1 cellular context compared by ENCODE assay signal in genomic region chr19:16599655-16600346, GRCh38.
TF ChIP-seq lines count a peak whose summit lies in the region.

No MANE protein-coding gene starts in this region.

TF ChIP-seq in H1, 55 proteins besides CTCF, POLR2A, EP300 and RAD21:
- TF ChIP-seq NRF1 (IDR thresholded peaks at IDR 0.05; ENCODE audit: low read depth, low read length) (no peak), TBP (IDR thresholded peaks at IDR 0.05; ENCODE audit: low read depth, low read length) (no peak), RXRA (IDR thresholded peaks at IDR 0.05; ENCODE audit: insufficient read depth, low read depth, low read length) (no peak), HDAC6 (IDR thresholded peaks at IDR 0.05; ENCODE audit: low read depth, low read length) (no peak), SAP30 (IDR thresholded peaks at IDR 0.05; ENCODE audit: insufficient read depth, insufficient replicate concordance, low read length) (no peak), CBX8 (IDR thresholded peaks at IDR 0.05; ENCODE audit: borderline replicate concordance, low read depth, low read length) (no peak), ATF2 (IDR thresholded peaks at IDR 0.05; ENCODE audit: low read length) (no peak), HDAC2 (IDR thresholded peaks at IDR 0.05; ENCODE audit: borderline replicate concordance in 1 of 2, low read depth in 2 of 2, low read length in 2 of 2) (no peak), POU5F1 (IDR thresholded peaks at IDR 0.05; ENCODE audit: low read depth, low read length) (no peak)
- TF ChIP-seq, protein P1, sequence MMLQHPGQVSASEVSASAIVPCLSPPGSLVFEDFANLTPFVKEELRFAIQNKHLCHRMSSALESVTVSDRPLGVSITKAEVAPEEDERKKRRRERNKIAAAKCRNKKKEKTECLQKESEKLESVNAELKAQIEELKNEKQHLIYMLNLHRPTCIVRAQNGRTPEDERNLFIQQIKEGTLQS (IDR thresholded peaks at IDR 0.05; ENCODE audit: insufficient read depth, low read depth, low read length), result no peak
